Comparison of ENCODE assay signal across 9 cellular contexts in genomic region chrX:18410038-18410437, GRCh38. TPM values are rescaled to one million over a fixed set of nuclear protein-coding genes. Genes with fewer than 3 reads are reported as not detected.
A peak's percentile ranks its signal among the peaks of the same experiment; 100 is the strongest.
DNase-seq lines count a peak whose midpoint lies in the region; ATAC-seq and TF ChIP-seq lines count a peak whose summit lies in the region.
"Had no signal": no experiment of that assay in that cellular context is flagged by ENCODE, and none has a peak within 500 bp of the region (broad histone marks: within the 10 kb centered on the region; RNA-seq: fewer than 3 reads in every experiment).

No MANE protein-coding gene starts in this region.

- ATAC-seq in GM21526 (IDR thresholded peaks at IDR 0.05; ENCODE audit: low FRiP score, unreplicated experiment): no peak
- no peak for ATAC-seq in activated T-cell treated with anti-CD3 and anti-CD28 coated beads, Interleukin-2, amount 50 U/mL, for 4 hours

- no peak overlapping the region for H3K27ac Mint-ChIP-seq in nephron progenitor cell

- H3K4me3 Mint-ChIP-seq in nephron progenitor cell: no peak overlapping the region
- H3K4me3 Mint-ChIP-seq in activated T-cell treated with anti-CD3 and anti-CD28 coated beads, Interleukin-2, amount 50 U/mL, for 4 hours: no peak overlapping the region

- H3K36me3 Mint-ChIP-seq in nephron progenitor cell (ENCODE audit: low read depth): no peaks in the 10 kb centered on the region
- H3K36me3 Mint-ChIP-seq in activated T-cell treated with anti-CD3 and anti-CD28 coated beads, Interleukin-2, amount 50 U/mL, for 4 hours (ENCODE audit: insufficient read depth): no peaks in the 10 kb centered on the region

- H3K4me1 Mint-ChIP-seq in nephron progenitor cell: no peaks in the 10 kb centered on the region
- no peaks in the 10 kb centered on the region for H3K4me1 Mint-ChIP-seq in activated T-cell treated with anti-CD3 and anti-CD28 coated beads, Interleukin-2, amount 50 U/mL, for 4 hours (ENCODE audit: low read depth)

- TF ChIP-seq CTCF in nephron progenitor cell (IDR thresholded peaks at IDR 0.05): no peak

- H3K9me3 Mint-ChIP-seq in nephron progenitor cell: peaks cover 43% of the 10 kb centered on the region
- no peaks in the 10 kb centered on the region for H3K9me3 Mint-ChIP-seq in activated T-cell treated with anti-CD3 and anti-CD28 coated beads, Interleukin-2, amount 50 U/mL, for 4 hours

- peak; percentile 54 for DNase-seq in ELR (ENCODE audit: low read depth)
- DNase-seq in M059J (ENCODE audit: low read depth): peak; percentile 34
- DNase-seq in cerebellar cortex (ENCODE audit: low spot score): peak; percentile 11
- peak; percentile 23 for DNase-seq in myocyte (ENCODE audit: low read depth)
- no peak for DNase-seq in nephron progenitor cell
- no peak for DNase-seq in NCI-H2107 treated with DMSO at 0.1 percent for 48 hours (lab: John Stamatoyannopoulos, UW; ENCODE audit: unreplicated experiment)
- DNase-seq in activated T-cell treated with anti-CD3 and anti-CD28 coated beads, Interleukin-2, amount 50 U/mL, for 4 hours: no peak
- DNase-seq: activated T-cell treated with anti-CD3 and anti-CD28 coated beads for 4 hours had no signal

- H3K27me3 Mint-ChIP-seq in nephron progenitor cell (ENCODE audit: low read depth, poor library complexity): peaks cover 6% of the 10 kb centered on the region
- no peaks in the 10 kb centered on the region for H3K27me3 Mint-ChIP-seq in activated T-cell treated with anti-CD3 and anti-CD28 coated beads, Interleukin-2, amount 50 U/mL, for 4 hours (ENCODE audit: low read depth)

RNA-seq across cellular contexts. Expression of gene CDKL5, which starts 15.4 kb away (rescaled TPM):
- total RNA-seq in M059J (2014; rRNA removed; shearing (Covaris generic)): 3.0 and 4.4 TPM in 2 replicates
- 4.9 and 5.0 TPM in 2 replicates for total RNA-seq in myocyte
- polyA plus RNA-seq in myocyte (2012): 1.3 TPM
- 1 to 10 TPM in 2 of 3 donors, under 1 TPM in 1; 0.83 to 1.4 (median 1.1) TPM for total RNA-seq in activated T-cell treated with anti-CD3 and anti-CD28 coated beads, Interleukin-2, amount 50 U/mL, for 4 hours

RNA-seq across cellular contexts. Expression of gene SCML2, which starts 55.5 kb away (rescaled TPM):
- total RNA-seq in M059J (2014; rRNA removed; shearing (Covaris generic)): 4.0 and 7.3 TPM in 2 replicates
- total RNA-seq in myocyte: 1.3 and 1.4 TPM in 2 replicates
- 0.79 TPM for polyA plus RNA-seq in myocyte (2012)
- total RNA-seq in activated T-cell treated with anti-CD3 and anti-CD28 coated beads, Interleukin-2, amount 50 U/mL, for 4 hours: 1 to 10 TPM; 3.4 to 5.1 (median 5.1) TPM

Comparison
In these comparisons a context has a peak if more than half of its experiments do, and no peak if none do; other contexts are left out.
1. DNase-seq: peak in ELR (single experiment), M059J (single experiment), cerebellar cortex (single experiment) and myocyte (single experiment); none in nephron progenitor cell (single experiment), NCI-H2107 treated with DMSO at 0.1 percent for 48 hours (single experiment) and activated T-cell treated with anti-CD3 and anti-CD28 coated beads, Interleukin-2, amount 50 U/mL, for 4 hours (single experiment).